In genomic region chr18:47380153-47380552, GRCh38 we compare ENCODE assay signal across 19 cellular contexts.
DNase-seq lines count a peak whose midpoint lies in the region; ATAC-seq and TF ChIP-seq lines count a peak whose summit lies in the region.
"Had no signal": no experiment of that assay in that cellular context is flagged by ENCODE, and none has a peak within 500 bp of the region (broad histone marks: within the 10 kb centered on the region; RNA-seq: fewer than 3 reads in every experiment).

No MANE protein-coding gene starts in this region.

- H3K4me1 ChIP-seq in neural progenitor cell (peaks cover 7% of the 10 kb centered on the region), right lobe of liver (no peaks in the 10 kb centered on the region)
- H3K4me1 ChIP-seq: A549, Caco-2 had no signal

- intact Hi-C loops in right lobe of liver (cut with DNase I) = no loop called here

- no peaks in the 10 kb centered on the region for H3F3A ChIP-seq in neural progenitor cell (ENCODE audit: low read depth)

- ATAC-seq in WTC11 (no peak), HG03460 (IDR thresholded peaks at IDR 0.05; ENCODE audit: unreplicated experiment) (no peak), right lobe of liver (no peak)
- ATAC-seq: A549; CD8-positive, alpha-beta T cell had no signal

- H3K4me3 ChIP-seq in neural progenitor cell = no peak overlapping the region
- H3K4me3 ChIP-seq in right lobe of liver = no peak overlapping the region
- H3K4me3 ChIP-seq: A549; BLaER1 treated with 17β-estradiol and CSF1 and Interleukin-3, amounts not matched to agents 10 nM and 100 nM had no signal

- DNase-seq in NCI-H82 (lab: John Stamatoyannopoulos, UW) = peak; percentile 56
- no peak for DNase-seq in NCI-H82 treated with DMSO at 0.1 percent for 48 hours (lab: John Stamatoyannopoulos, UW; ENCODE audit: unreplicated experiment)
- no peak for DNase-seq in WTC11 (ENCODE audit: low spot score)
- no peak for DNase-seq in neural progenitor cell (ENCODE audit: low spot score)
- no peak for DNase-seq in right lobe of liver
- no peak for DNase-seq in dedifferentiated amniotic fluid mesenchymal stem cell (ENCODE audit: extremely low spot score)
- DNase-seq: AML-193; Caco-2; Calu3; CD4-positive, alpha-beta T cell; CD8-positive, alpha-beta T cell; DMS79 treated with DMSO at 0.1 percent for 48 hours; GF-D8 had no signal

- peaks cover 8% of the 10 kb centered on the region for H3K4me1 Mint-ChIP-seq in WTC11
- peaks cover 7% of the 10 kb centered on the region for H3K4me1 Mint-ChIP-seq in neural progenitor cell
- H3K4me1 Mint-ChIP-seq: B cell had no signal

- H3K36me3 Mint-ChIP-seq in WTC11 = no peaks in the 10 kb centered on the region
- H3K36me3 Mint-ChIP-seq in neural progenitor cell = no peaks in the 10 kb centered on the region
- H3K36me3 Mint-ChIP-seq: CD8-positive, alpha-beta T cell had no signal

- 50% methylated on average over 1 of the region's 1 CpG for WGBS in right lobe of liver (ENCODE audit: insufficient coverage, low coverage, low lambda C conversion rate, missing lambda C conversion rate)

- no peak for TF ChIP-seq POLR2A in right lobe of liver (IDR thresholded peaks at IDR 0.05)

- no peak overlapping the region for H3K27ac ChIP-seq in neural progenitor cell
- H3K27ac ChIP-seq in right lobe of liver = no peak overlapping the region
- H3K27ac ChIP-seq: 22Rv1; A549; BLaER1 treated with 17β-estradiol and CSF1 and Interleukin-3, amounts not matched to agents 10 nM and 100 nM; C4-2B had no signal

- H2AFZ ChIP-seq in neural progenitor cell (replicated peaks) = peak overlapping the region; percentile 42

- H3K4me3 Mint-ChIP-seq in WTC11 (no peak overlapping the region), neural progenitor cell (no peak overlapping the region)
- H3K4me3 Mint-ChIP-seq: B cell; CD4-positive, alpha-beta T cell; CD8-positive, alpha-beta T cell had no signal

- H3K27me3 ChIP-seq in neural progenitor cell = no peaks in the 10 kb centered on the region
- peaks cover 0 to 4% of the 10 kb centered on the region in 2 donors for H3K27me3 ChIP-seq in right lobe of liver
- H3K27me3 ChIP-seq: BLaER1 treated with 17β-estradiol and CSF1 and Interleukin-3, amounts not matched to agents 10 nM and 100 nM had no signal

- CTCF ChIA-PET in WTC11 (lab: Charles Lee) = no interaction called here

- H3K79me2 ChIP-seq in neural progenitor cell (ENCODE audit: low read depth) = no peaks in the 10 kb centered on the region

- no peaks in the 10 kb centered on the region for H4K20me1 ChIP-seq in neural progenitor cell (ENCODE audit: low read depth)
- H4K20me1 ChIP-seq: BLaER1 treated with 17β-estradiol and CSF1 and Interleukin-3, amounts not matched to agents 10 nM and 100 nM had no signal

- POLR2A ChIA-PET in WTC11 (lab: Charles Lee) = no interaction called here

- no peak for TF ChIP-seq CTCF in WTC11 (IDR thresholded peaks at IDR 0.05)
- TF ChIP-seq CTCF in neural progenitor cell (IDR thresholded peaks at IDR 0.05) = no peak
- TF ChIP-seq CTCF in right lobe of liver (IDR thresholded peaks at IDR 0.05) = no peak

- no peak overlapping the region for H3K9ac ChIP-seq in neural progenitor cell
- H3K9ac ChIP-seq: BLaER1 treated with 17β-estradiol and CSF1 and Interleukin-3, amounts not matched to agents 10 nM and 100 nM had no signal

- H3K4me2 ChIP-seq in neural progenitor cell = no peak overlapping the region
- H3K4me2 ChIP-seq: A549; BLaER1 treated with 17β-estradiol and CSF1 and Interleukin-3, amounts not matched to agents 10 nM and 100 nM had no signal

- H3K27ac Mint-ChIP-seq in WTC11 = no peak overlapping the region
- no peak overlapping the region for H3K27ac Mint-ChIP-seq in neural progenitor cell
- H3K27ac Mint-ChIP-seq: B cell; CD4-positive, alpha-beta T cell; CD8-positive, alpha-beta T cell had no signal

- H3K9me3 ChIP-seq in neural progenitor cell (ENCODE audit: low read depth) (no peaks in the 10 kb centered on the region), right lobe of liver (no peaks in the 10 kb centered on the region)
- H3K9me3 ChIP-seq: A549; BLaER1 treated with 17β-estradiol and CSF1 and Interleukin-3, amounts not matched to agents 10 nM and 100 nM; Caco-2 had no signal

- H3K27me3 Mint-ChIP-seq in WTC11 (ENCODE audit: low read depth) (no peaks in the 10 kb centered on the region; the same call in none of the 2 replicates), neural progenitor cell (ENCODE audit: insufficient read depth, low read depth) (peaks cover 4% of the 10 kb centered on the region)

- H3K9me3 Mint-ChIP-seq in WTC11 (no peaks in the 10 kb centered on the region), neural progenitor cell (no peaks in the 10 kb centered on the region)
- H3K9me3 Mint-ChIP-seq: CD4-positive, alpha-beta T cell; CD8-positive, alpha-beta T cell had no signal

- H3K36me3 ChIP-seq in neural progenitor cell (no peaks in the 10 kb centered on the region), right lobe of liver (no peaks in the 10 kb centered on the region)
- H3K36me3 ChIP-seq: BLaER1 treated with 17β-estradiol and CSF1 and Interleukin-3, amounts not matched to agents 10 nM and 100 nM had no signal

TF ChIP-seq in WTC11, 78 proteins besides CTCF, POLR2A, EP300 and RAD21:
- TF ChIP-seq ZNF425 (CRISPR knock-in tag; conservative IDR thresholded peaks at IDR 0.05) (no peak), USF2 (CRISPR knock-in tag; IDR thresholded peaks at IDR 0.05) (peak; percentile 72), USF1 (CRISPR knock-in tag; IDR thresholded peaks at IDR 0.05) (peak; percentile 64)
